Comparison of ENCODE assay signal across 1 cellular context in the genomic region with DNA sequence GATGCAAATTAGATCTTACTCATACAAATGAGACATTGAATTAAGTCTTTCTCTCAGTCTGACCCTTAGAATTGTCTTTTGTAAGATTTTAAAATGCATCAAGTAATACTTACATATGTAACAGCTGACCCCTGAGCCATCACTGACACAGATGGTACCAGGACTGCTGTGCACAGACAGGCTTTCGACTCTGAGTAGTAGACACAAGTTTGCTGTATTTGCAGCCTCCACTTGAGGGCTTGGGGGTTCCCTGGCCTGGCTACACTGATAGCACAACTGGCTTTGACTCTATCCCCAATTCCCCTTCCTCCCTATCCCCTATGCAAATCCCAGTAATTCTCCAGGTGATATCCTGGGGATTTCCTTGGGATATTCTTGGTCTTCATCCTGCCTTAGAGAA.
TF ChIP-seq lines count a peak whose summit lies in the region.

No MANE protein-coding gene starts in this region.

TF ChIP-seq in GM23338, 12 proteins besides CTCF, POLR2A, EP300 and RAD21 (continued from another document):
- TF ChIP-seq, protein P1, sequence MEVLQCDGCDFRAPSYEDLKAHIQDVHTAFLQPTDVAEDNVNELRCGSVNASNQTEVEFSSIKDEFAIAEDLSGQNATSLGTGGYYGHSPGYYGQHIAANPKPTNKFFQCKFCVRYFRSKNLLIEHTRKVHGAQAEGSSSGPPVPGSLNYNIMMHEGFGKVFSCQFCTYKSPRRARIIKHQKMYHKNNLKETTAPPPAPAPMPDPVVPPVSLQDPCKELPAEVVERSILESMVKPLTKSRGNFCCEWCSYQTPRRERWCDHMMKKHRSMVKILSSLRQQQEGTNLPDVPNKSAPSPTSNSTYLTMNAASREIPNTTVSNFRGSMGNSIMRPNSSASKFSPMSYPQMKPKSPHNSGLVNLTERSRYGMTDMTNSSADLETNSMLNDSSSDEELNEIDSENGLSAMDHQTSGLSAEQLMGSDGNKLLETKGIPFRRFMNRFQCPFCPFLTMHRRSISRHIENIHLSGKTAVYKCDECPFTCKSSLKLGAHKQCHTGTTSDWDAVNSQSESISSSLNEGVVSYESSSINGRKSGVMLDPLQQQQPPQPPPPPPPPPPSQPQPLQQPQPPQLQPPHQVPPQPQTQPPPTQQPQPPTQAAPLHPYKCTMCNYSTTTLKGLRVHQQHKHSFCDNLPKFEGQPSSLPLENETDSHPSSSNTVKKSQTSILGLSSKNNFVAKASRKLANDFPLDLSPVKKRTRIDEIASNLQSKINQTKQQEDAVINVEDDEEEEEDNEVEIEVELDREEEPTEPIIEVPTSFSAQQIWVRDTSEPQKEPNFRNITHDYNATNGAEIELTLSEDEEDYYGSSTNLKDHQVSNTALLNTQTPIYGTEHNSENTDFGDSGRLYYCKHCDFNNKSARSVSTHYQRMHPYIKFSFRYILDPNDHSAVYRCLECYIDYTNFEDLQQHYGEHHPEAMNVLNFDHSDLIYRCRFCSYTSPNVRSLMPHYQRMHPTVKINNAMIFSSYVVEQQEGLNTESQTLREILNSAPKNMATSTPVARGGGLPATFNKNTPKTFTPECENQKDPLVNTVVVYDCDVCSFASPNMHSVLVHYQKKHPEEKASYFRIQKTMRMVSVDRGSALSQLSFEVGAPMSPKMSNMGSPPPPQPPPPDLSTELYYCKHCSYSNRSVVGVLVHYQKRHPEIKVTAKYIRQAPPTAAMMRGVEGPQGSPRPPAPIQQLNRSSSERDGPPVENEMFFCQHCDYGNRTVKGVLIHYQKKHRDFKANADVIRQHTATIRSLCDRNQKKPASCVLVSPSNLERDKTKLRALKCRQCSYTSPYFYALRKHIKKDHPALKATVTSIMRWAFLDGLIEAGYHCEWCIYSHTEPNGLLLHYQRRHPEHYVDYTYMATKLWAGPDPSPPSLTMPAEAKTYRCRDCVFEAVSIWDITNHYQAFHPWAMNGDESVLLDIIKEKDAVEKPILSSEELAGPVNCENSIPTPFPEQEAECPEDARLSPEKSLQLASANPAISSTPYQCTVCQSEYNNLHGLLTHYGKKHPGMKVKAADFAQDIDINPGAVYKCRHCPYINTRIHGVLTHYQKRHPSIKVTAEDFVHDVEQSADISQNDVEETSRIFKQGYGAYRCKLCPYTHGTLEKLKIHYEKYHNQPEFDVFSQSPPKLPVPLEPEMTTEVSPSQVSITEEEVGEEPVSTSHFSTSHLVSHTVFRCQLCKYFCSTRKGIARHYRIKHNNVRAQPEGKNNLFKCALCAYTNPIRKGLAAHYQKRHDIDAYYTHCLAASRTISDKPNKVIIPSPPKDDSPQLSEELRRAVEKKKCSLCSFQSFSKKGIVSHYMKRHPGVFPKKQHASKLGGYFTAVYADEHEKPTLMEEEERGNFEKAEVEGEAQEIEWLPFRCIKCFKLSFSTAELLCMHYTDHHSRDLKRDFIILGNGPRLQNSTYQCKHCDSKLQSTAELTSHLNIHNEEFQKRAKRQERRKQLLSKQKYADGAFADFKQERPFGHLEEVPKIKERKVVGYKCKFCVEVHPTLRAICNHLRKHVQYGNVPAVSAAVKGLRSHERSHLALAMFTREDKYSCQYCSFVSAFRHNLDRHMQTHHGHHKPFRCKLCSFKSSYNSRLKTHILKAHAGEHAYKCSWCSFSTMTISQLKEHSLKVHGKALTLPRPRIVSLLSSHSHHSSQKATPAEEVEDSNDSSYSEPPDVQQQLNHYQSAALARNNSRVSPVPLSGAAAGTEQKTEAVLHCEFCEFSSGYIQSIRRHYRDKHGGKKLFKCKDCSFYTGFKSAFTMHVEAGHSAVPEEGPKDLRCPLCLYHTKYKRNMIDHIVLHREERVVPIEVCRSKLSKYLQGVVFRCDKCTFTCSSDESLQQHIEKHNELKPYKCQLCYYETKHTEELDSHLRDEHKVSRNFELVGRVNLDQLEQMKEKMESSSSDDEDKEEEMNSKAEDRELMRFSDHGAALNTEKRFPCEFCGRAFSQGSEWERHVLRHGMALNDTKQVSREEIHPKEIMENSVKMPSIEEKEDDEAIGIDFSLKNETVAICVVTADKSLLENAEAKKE (CRISPR knock-in tag; IDR thresholded peaks at IDR 0.05) = no peak
- TF ChIP-seq, protein P2, sequence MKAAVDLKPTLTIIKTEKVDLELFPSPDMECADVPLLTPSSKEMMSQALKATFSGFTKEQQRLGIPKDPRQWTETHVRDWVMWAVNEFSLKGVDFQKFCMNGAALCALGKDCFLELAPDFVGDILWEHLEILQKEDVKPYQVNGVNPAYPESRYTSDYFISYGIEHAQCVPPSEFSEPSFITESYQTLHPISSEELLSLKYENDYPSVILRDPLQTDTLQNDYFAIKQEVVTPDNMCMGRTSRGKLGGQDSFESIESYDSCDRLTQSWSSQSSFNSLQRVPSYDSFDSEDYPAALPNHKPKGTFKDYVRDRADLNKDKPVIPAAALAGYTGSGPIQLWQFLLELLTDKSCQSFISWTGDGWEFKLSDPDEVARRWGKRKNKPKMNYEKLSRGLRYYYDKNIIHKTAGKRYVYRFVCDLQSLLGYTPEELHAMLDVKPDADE (IDR thresholded peaks at IDR 0.05) = no peak
- TF ChIP-seq EZH2 (IDR thresholded peaks at IDR 0.05; ENCODE audit: low read depth, unreplicated experiment) (no peak), ZNF331 (CRISPR knock-in tag; IDR thresholded peaks at IDR 0.05; ENCODE audit: low read depth) (no peak), EZH2phosphoT487 (IDR thresholded peaks at IDR 0.05; ENCODE audit: unreplicated experiment) (no peak), STAT1 (IDR thresholded peaks at IDR 0.05; ENCODE audit: unreplicated experiment) (no peak), ZNF114 (CRISPR knock-in tag; IDR thresholded peaks at IDR 0.05) (no peak), JUNB (IDR thresholded peaks at IDR 0.05; ENCODE audit: unreplicated experiment) (no peak), POLR2AphosphoS5 (IDR thresholded peaks at IDR 0.05; ENCODE audit: low read depth) (no peak), NANOG (IDR thresholded peaks at IDR 0.05; ENCODE audit: borderline replicate concordance) (no peak), CREB1 (CRISPR knock-in tag; IDR thresholded peaks at IDR 0.05; ENCODE audit: low read depth) (no peak)
